In genomic region chr5:117486291-117486690, GRCh38 we compare ENCODE assay signal across 20 cellular contexts.
"Had no signal": no experiment of that assay in that cellular context is flagged by ENCODE, and none has a peak within 500 bp of the region (broad histone marks: within the 10 kb centered on the region; RNA-seq: fewer than 3 reads in every experiment).

No MANE protein-coding gene starts in this region.

- ATAC-seq: activated CD4-positive, alpha-beta T cell treated with anti-CD3 and anti-CD28 coated beads for 36 hours; activated T-helper 17 cell treated with anti-CD3 and anti-CD28 coated beads, Interleukin-2, amount 50 U/mL, for 72 hours; T-helper 17 cell had no signal

- H3K27me3 Mint-ChIP-seq: activated CD4-positive, alpha-beta memory T cell treated with anti-CD3 and anti-CD28 coated beads, Interleukin-2, amount 10 ng/mL, durations not matched to agents 7 days and 5 days; activated CD4-positive, alpha-beta T cell treated with anti-CD3 and anti-CD28 coated beads for 36 hours; activated naive CD8-positive, alpha-beta T cell; activated T-helper 17 cell treated with anti-CD3 and anti-CD28 coated beads, Interleukin-2, amount 50 U/mL, for 72 hours; T-helper 17 cell had no signal

- H3K4me1 Mint-ChIP-seq: activated CD4-positive, alpha-beta memory T cell treated with anti-CD3 and anti-CD28 coated beads, Interleukin-2, amount 10 ng/mL, durations not matched to agents 7 days and 5 days; activated CD4-positive, alpha-beta T cell treated with anti-CD3 and anti-CD28 coated beads for 36 hours; activated T-helper 17 cell treated with anti-CD3 and anti-CD28 coated beads, Interleukin-2, amount 50 U/mL, for 72 hours; T-helper 17 cell had no signal

- H3K27ac Mint-ChIP-seq: activated CD4-positive, alpha-beta memory T cell treated with anti-CD3 and anti-CD28 coated beads, Interleukin-2, amount 10 ng/mL, durations not matched to agents 7 days and 5 days; activated CD4-positive, alpha-beta T cell treated with anti-CD3 and anti-CD28 coated beads for 36 hours; activated naive CD4-positive, alpha-beta T cell treated with anti-CD3 and anti-CD28 coated beads for 36 hours; activated naive CD8-positive, alpha-beta T cell; activated T-helper 17 cell treated with anti-CD3 and anti-CD28 coated beads, Interleukin-2, amount 50 U/mL, for 72 hours; T-helper 17 cell had no signal

- H3K9me3 Mint-ChIP-seq: activated CD4-positive, alpha-beta memory T cell treated with anti-CD3 and anti-CD28 coated beads, Interleukin-2, amount 10 ng/mL, durations not matched to agents 7 days and 5 days had no signal

- DNase-seq: activated CD4-positive, alpha-beta memory T cell treated with anti-CD3 and anti-CD28 coated beads, Interleukin-2, amount 10 ng/mL, durations not matched to agents 7 days and 5 days; activated CD4-positive, alpha-beta T cell treated with anti-CD3 and anti-CD28 coated beads for 36 hours; activated CD4-positive, alpha-beta T cell treated with anti-CD3 and anti-CD28 coated beads, Interleukin-2, amount 50 U/mL, for 1 hour; activated gamma-delta T cell; activated naive CD4-positive, alpha-beta T cell treated with anti-CD3 and anti-CD28 coated beads for 36 hours; activated T-cell treated with anti-CD3 and anti-CD28 coated beads for 4 hours; activated T-cell treated with anti-CD3 and anti-CD28 coated beads, Interleukin-2, amount 50 U/mL, for 48 hours; amygdala; Kasumi-1; NCI-H1436 treated with DMSO at 0.1 percent for 48 hours; NCI-H1930; NCI-H345; NCI-H526; SIG-M5; T-helper 17 cell; T1000; WERI-Rb-1 had no signal

- H3K4me3 Mint-ChIP-seq: activated CD4-positive, alpha-beta memory T cell treated with anti-CD3 and anti-CD28 coated beads, Interleukin-2, amount 10 ng/mL, durations not matched to agents 7 days and 5 days; activated CD4-positive, alpha-beta T cell treated with anti-CD3 and anti-CD28 coated beads for 36 hours; activated naive CD4-positive, alpha-beta T cell treated with anti-CD3 and anti-CD28 coated beads for 36 hours; activated naive CD8-positive, alpha-beta T cell; activated T-helper 17 cell treated with anti-CD3 and anti-CD28 coated beads, Interleukin-2, amount 50 U/mL, for 72 hours; T-helper 17 cell had no signal

- H3K36me3 Mint-ChIP-seq: activated naive CD8-positive, alpha-beta T cell had no signal

- H3K27ac ChIP-seq: coronary artery, WERI-Rb-1 had no signal
